1 cellular context compared by ENCODE assay signal in genomic region chr5:73438897-73439470, GRCh38.
TF ChIP-seq lines count a peak whose summit lies in the region.

No MANE protein-coding gene starts in this region.

TF ChIP-seq in HCT116, 20 proteins besides CTCF, POLR2A, EP300 and RAD21:
- no peak for TF ChIP-seq ZBTB33 (IDR thresholded peaks at IDR 0.05; ENCODE audit: extremely low read depth, insufficient replicate concordance, low read length)
- no peak for TF ChIP-seq SRF (IDR thresholded peaks at IDR 0.05; ENCODE audit: low read depth)
- TF ChIP-seq SP1 (IDR thresholded peaks at IDR 0.05; ENCODE audit: low read depth): no peak
- TF ChIP-seq ZFX (IDR thresholded peaks at IDR 0.05): no peak
- no peak for TF ChIP-seq SIN3A (IDR thresholded peaks at IDR 0.05; ENCODE audit: low read depth)
- TF ChIP-seq CBX3 (IDR thresholded peaks at IDR 0.05; ENCODE audit: low read depth): no peak
- no peak for TF ChIP-seq TCF7L2 (IDR thresholded peaks at IDR 0.05; ENCODE audit: borderline replicate concordance, extremely low read depth, insufficient read depth, insufficient read length)
- TF ChIP-seq EGR1 (IDR thresholded peaks at IDR 0.05; ENCODE audit: low read depth): no peak
- TF ChIP-seq ATF3 (IDR thresholded peaks at IDR 0.05): no peak
- TF ChIP-seq REST (IDR thresholded peaks at IDR 0.05; ENCODE audit: low read depth): no peak
- no peak for TF ChIP-seq FOSL1 (IDR thresholded peaks at IDR 0.05; ENCODE audit: low read depth)
- no peak for TF ChIP-seq JUND (IDR thresholded peaks at IDR 0.05)
- TF ChIP-seq MAX (IDR thresholded peaks at IDR 0.05): no peak
- TF ChIP-seq EZH2 (IDR thresholded peaks at IDR 0.05): no peak
- no peak for TF ChIP-seq CEBPB (IDR thresholded peaks at IDR 0.05; ENCODE audit: low read depth)
- no peak for TF ChIP-seq ZNF274 (IDR thresholded peaks at IDR 0.05; ENCODE audit: low read depth, low read length)
- no peak for TF ChIP-seq EZH2phosphoT487 (IDR thresholded peaks at IDR 0.05; ENCODE audit: borderline replicate concordance)
- TF ChIP-seq ELF1 (IDR thresholded peaks at IDR 0.05; ENCODE audit: borderline replicate concordance, low read depth): no peak
- TF ChIP-seq YY1 (IDR thresholded peaks at IDR 0.05; ENCODE audit: extremely low read depth, insufficient replicate concordance, low read depth, low read length): no peak
- TF ChIP-seq POLR2AphosphoS5 (IDR thresholded peaks at IDR 0.05; ENCODE audit: low read depth, low read length): no peak
